Comparison of ENCODE assay signal across 24 cellular contexts in genomic region chr16:27576729-27577128, GRCh38.
"Had no signal": no experiment of that assay in that cellular context is flagged by ENCODE, and none has a peak within 500 bp of the region (broad histone marks: within the 10 kb centered on the region; RNA-seq: fewer than 3 reads in every experiment).

No MANE protein-coding gene starts in this region.

- H3K9me3 Mint-ChIP-seq: activated CD4-positive, alpha-beta memory T cell treated with anti-CD3 and anti-CD28 coated beads, Interleukin-2, amount 10 ng/mL, durations not matched to agents 7 days and 5 days; activated naive CD8-positive, alpha-beta T cell treated with anti-CD3 and anti-CD28 coated beads, Interleukin-2, amount 10 ng/mL, durations not matched to agents 7 days and 5 days; activated T-cell treated with anti-CD3 and anti-CD28 coated beads, Interleukin-2, amount 50 U/mL, for 72 hours; T-cell had no signal

- H3K9me3 ChIP-seq: adrenal gland, breast epithelium had no signal

- H3K36me3 Mint-ChIP-seq: activated naive CD8-positive, alpha-beta T cell treated with anti-CD3 and anti-CD28 coated beads, Interleukin-2, amount 10 ng/mL, durations not matched to agents 7 days and 5 days had no signal

- H3K4me3 ChIP-seq: adrenal gland, breast epithelium, SK-N-MC had no signal

- H3K27ac ChIP-seq: adrenal gland, breast epithelium, SK-N-MC, WERI-Rb-1 had no signal

- H3K4me1 ChIP-seq: breast epithelium had no signal

- H3K4me1 Mint-ChIP-seq: T-cell had no signal

- H3K36me3 ChIP-seq: adrenal gland, breast epithelium had no signal

- H3K27ac Mint-ChIP-seq: activated CD4-positive, alpha-beta memory T cell treated with anti-CD3 and anti-CD28 coated beads, Interleukin-2, amount 10 ng/mL, durations not matched to agents 7 days and 5 days; activated CD4-positive, alpha-beta T cell treated with anti-CD3 and anti-CD28 coated beads for 36 hours; activated naive CD8-positive, alpha-beta T cell treated with anti-CD3 and anti-CD28 coated beads, Interleukin-2, amount 10 ng/mL, durations not matched to agents 7 days and 5 days; activated T-cell treated with anti-CD3 and anti-CD28 coated beads, Interleukin-2, amount 50 U/mL, for 72 hours; T-cell had no signal

- DNase-seq: activated CD4-positive, alpha-beta memory T cell treated with anti-CD3 and anti-CD28 coated beads, Interleukin-2, amount 10 ng/mL, durations not matched to agents 7 days and 5 days; activated CD4-positive, alpha-beta T cell treated with anti-CD3 and anti-CD28 coated beads for 36 hours; activated CD4-positive, alpha-beta T cell treated with anti-CD3 and anti-CD28 coated beads, Interleukin-2, amount 50 U/mL, for 1 hour; activated CD8-positive, alpha-beta memory T cell treated with anti-CD3 and anti-CD28 coated beads, Interleukin-2, amount 50 U/mL, for 4 hours; activated naive CD4-positive, alpha-beta T cell treated with anti-CD3 and anti-CD28 coated beads, Interleukin-2, amount 50 U/mL, for 16 hours; activated naive CD8-positive, alpha-beta T cell treated with anti-CD3 and anti-CD28 coated beads, Interleukin-2, amount 10 ng/mL, durations not matched to agents 7 days and 5 days; activated T-cell treated with anti-CD3 and anti-CD28 coated beads, Interleukin-2, amount 50 U/mL, for 72 hours; adrenal gland; anterior cingulate cortex; caudate nucleus; KG1; NCI-H1048; NCI-H146; NCI-H187 treated with DMSO at 0.1 percent for 48 hours; NCI-H2081 treated with DMSO at 0.1 percent for 48 hours; NCI-H446; NCI-H524; PC-3; SHP77 treated with DMSO at 0.1 percent for 48 hours; T-cell; T-helper 2 cell; WERI-Rb-1 had no signal

- H3K4me3 Mint-ChIP-seq: activated CD4-positive, alpha-beta memory T cell treated with anti-CD3 and anti-CD28 coated beads, Interleukin-2, amount 10 ng/mL, durations not matched to agents 7 days and 5 days; activated CD4-positive, alpha-beta T cell treated with anti-CD3 and anti-CD28 coated beads for 36 hours; activated naive CD8-positive, alpha-beta T cell treated with anti-CD3 and anti-CD28 coated beads, Interleukin-2, amount 10 ng/mL, durations not matched to agents 7 days and 5 days; activated T-cell treated with anti-CD3 and anti-CD28 coated beads, Interleukin-2, amount 50 U/mL, for 72 hours; T-cell had no signal

- H3K27me3 ChIP-seq: adrenal gland, breast epithelium had no signal

- H3K27me3 Mint-ChIP-seq: activated CD4-positive, alpha-beta memory T cell treated with anti-CD3 and anti-CD28 coated beads, Interleukin-2, amount 10 ng/mL, durations not matched to agents 7 days and 5 days; activated CD4-positive, alpha-beta T cell treated with anti-CD3 and anti-CD28 coated beads for 36 hours; activated naive CD8-positive, alpha-beta T cell treated with anti-CD3 and anti-CD28 coated beads, Interleukin-2, amount 10 ng/mL, durations not matched to agents 7 days and 5 days; T-cell had no signal

- ATAC-seq: activated CD4-positive, alpha-beta T cell treated with anti-CD3 and anti-CD28 coated beads for 36 hours; activated T-cell treated with anti-CD3 and anti-CD28 coated beads, Interleukin-2, amount 50 U/mL, for 72 hours; PC-3; T-cell had no signal
